Comparison of ENCODE assay signal across 33 cellular contexts in the genomic region with DNA sequence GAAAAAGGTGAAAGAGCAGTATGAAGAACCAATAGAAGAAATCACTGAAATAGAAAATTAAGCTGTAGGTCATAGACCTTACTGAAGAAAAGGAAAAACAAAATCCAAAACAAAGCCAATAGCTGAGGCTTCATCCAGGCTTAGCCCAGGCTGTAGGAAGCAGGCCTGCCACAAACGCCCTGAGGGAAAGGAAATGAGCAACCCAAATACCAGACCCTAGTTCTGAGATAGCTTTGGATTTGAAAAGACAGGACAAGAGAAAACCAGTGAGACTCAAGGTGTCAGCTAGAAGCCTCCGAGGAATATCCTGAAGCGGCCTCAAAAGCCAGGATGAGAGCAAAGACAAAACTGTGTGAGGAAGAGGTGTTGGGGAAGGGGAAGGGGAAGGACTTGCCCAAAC.
DNase-seq lines count a peak whose midpoint lies in the region; ATAC-seq and TF ChIP-seq lines count a peak whose summit lies in the region.
"Had no signal": no experiment of that assay in that cellular context is flagged by ENCODE, and none has a peak within 500 bp of the region (broad histone marks: within the 10 kb centered on the region; RNA-seq: fewer than 3 reads in every experiment).

No MANE protein-coding gene starts in this region.

- no peak overlapping the region for H2AFZ ChIP-seq in trophoblast cell (ENCODE audit: insufficient read depth, low read length, poor library complexity)
- H2AFZ ChIP-seq: PC-9 had no signal

- no peak overlapping the region for H3K9ac ChIP-seq in trophoblast cell (ENCODE audit: low read length)

- H3K27me3 Mint-ChIP-seq in endothelial cell (ENCODE audit: unreplicated experiment): peaks cover 5% of the 10 kb centered on the region
- H3K27me3 Mint-ChIP-seq: stimulated activated naive CD8-positive, alpha-beta T cell treated with anti-CD3 and anti-CD28 coated beads, Interleukin-15, amount 100 ng/mL, for 72 hours had no signal

- peak overlapping the region; percentile 30 for H2BK120ac ChIP-seq in trophoblast cell (ENCODE audit: insufficient read depth, low read length, poor library complexity)

- H3K4me3 ChIP-seq in trophoblast cell (ENCODE audit: low read depth, low read length): no peak overlapping the region
- no peak overlapping the region for H3K4me3 ChIP-seq in left ventricle myocardium inferior
- H3K4me3 ChIP-seq: esophagus muscularis mucosa, ovary, PC-9, skin epidermis, thyroid gland had no signal

- peak overlapping the region; percentile 46 for H4K8ac ChIP-seq in trophoblast cell (ENCODE audit: low read depth, low read length)

- H3K27ac ChIP-seq in trophoblast cell (ENCODE audit: low read depth, low read length) (peak overlapping the region; percentile 54), left ventricle myocardium inferior (replicated peaks) (no peak overlapping the region)
- H3K27ac ChIP-seq: esophagus muscularis mucosa, ovary, PC-9, skin epidermis, thyroid gland had no signal

- no peak overlapping the region for H3K23ac ChIP-seq in trophoblast cell (ENCODE audit: low read length)

- H3K4me1 Mint-ChIP-seq in endothelial cell (ENCODE audit: unreplicated experiment): peaks cover 18% of the 10 kb centered on the region
- H3K4me1 Mint-ChIP-seq: activated naive CD4-positive, alpha-beta T cell treated with anti-CD3 and anti-CD28 coated beads, Interleukin-2, amount 10 ng/mL, durations not matched to agents 7 days and 5 days; natural killer cell; stimulated activated naive CD8-positive, alpha-beta T cell treated with anti-CD3 and anti-CD28 coated beads, Interleukin-15, amount 100 ng/mL, for 72 hours had no signal

- peak overlapping the region; percentile 80 for H3K4me3 Mint-ChIP-seq in endothelial cell (ENCODE audit: unreplicated experiment)
- H3K4me3 Mint-ChIP-seq: activated naive CD4-positive, alpha-beta T cell treated with anti-CD3 and anti-CD28 coated beads, Interleukin-2, amount 10 ng/mL, durations not matched to agents 7 days and 5 days; activated T-helper 1 cell treated with anti-CD3 and anti-CD28 coated beads, Interleukin-12 subunit alpha, Interleukin-12 subunit beta, Interleukin-2, Interleukin-4 antibody, amounts not matched to agents 30 ng/mL and 10 ng/mL and 1 ng/mL, durations not matched to agents 14 hours and 24 hours and 36 hours; natural killer cell; stimulated activated naive CD8-positive, alpha-beta T cell treated with anti-CD3 and anti-CD28 coated beads, Interleukin-15, amount 100 ng/mL, for 72 hours had no signal

- no peak for ATAC-seq in left ventricle myocardium superior
- ATAC-seq: natural killer cell; stimulated activated naive CD8-positive, alpha-beta T cell treated with anti-CD3 and anti-CD28 coated beads, Interleukin-15, amount 100 ng/mL, for 72 hours had no signal

- DNase-seq in ELR (ENCODE audit: low read depth) (peak; percentile 82), M059J (ENCODE audit: low read depth) (peak; percentile 77), endothelial cell (ENCODE audit: low spot score) (no peak), trophoblast cell (peak in 1 of 2 donors; percentile 38), left ventricle myocardium inferior (no peak), Ammon's horn (ENCODE audit: low spot score) (no peak), left ventricle myocardium superior (no peak)
- DNase-seq: activated CD4-positive, alpha-beta T cell treated with anti-CD3 and anti-CD28 coated beads, Interleukin-2, amount 50 U/mL, for 4 hours; activated CD4-positive, CD25-positive, alpha-beta regulatory T cell; activated CD8-positive, alpha-beta memory T cell treated with anti-CD3 and anti-CD28 coated beads, Interleukin-2, amount 50 U/mL, for 4 hours; activated naive CD4-positive, alpha-beta T cell treated with anti-CD3 and anti-CD28 coated beads, Interleukin-2, amount 10 ng/mL, durations not matched to agents 7 days and 5 days; amniotic stem cell; DMS153; effector memory CD4-positive, alpha-beta T cell; GDM1; HCEC 1CT; hippocampal formation; natural killer cell; NCI-H1105; NCI-H2029; NCI-H526; NK-92 treated with Interleukin-12 subunit alpha and Interleukin-12 subunit beta, amount 100 ng/mL, for 24 hours; ovary; PC-9; retina; SHP77; stimulated activated CD8-positive, alpha-beta memory T cell treated with anti-CD3 and anti-CD28 coated beads, Interleukin-4, amount 100 ng/mL, for 48 hours; stimulated activated naive CD8-positive, alpha-beta T cell treated with anti-CD3 and anti-CD28 coated beads, Interleukin-15, amount 100 ng/mL, for 72 hours; SW 1271; thyroid gland had no signal

- H3K4me1 ChIP-seq in trophoblast cell (ENCODE audit: control insufficient read depth in 1 of 2, insufficient read depth in 2 of 2, low read length in 2 of 2) (peaks cover 6 to 16% of the 10 kb centered on the region in 2 experiments), left ventricle myocardium inferior (peaks cover 16% of the 10 kb centered on the region)
- H3K4me1 ChIP-seq: thyroid gland had no signal

- H3K9me3 Mint-ChIP-seq in endothelial cell (ENCODE audit: unreplicated experiment): no peaks in the 10 kb centered on the region
- H3K9me3 Mint-ChIP-seq: activated naive CD4-positive, alpha-beta T cell treated with anti-CD3 and anti-CD28 coated beads, Interleukin-2, amount 10 ng/mL, durations not matched to agents 7 days and 5 days; activated T-helper 1 cell treated with anti-CD3 and anti-CD28 coated beads, Interleukin-12 subunit alpha, Interleukin-12 subunit beta, Interleukin-2, Interleukin-4 antibody, amounts not matched to agents 30 ng/mL and 10 ng/mL and 1 ng/mL, durations not matched to agents 14 hours and 24 hours and 36 hours; natural killer cell; stimulated activated naive CD8-positive, alpha-beta T cell treated with anti-CD3 and anti-CD28 coated beads, Interleukin-15, amount 100 ng/mL, for 72 hours had no signal

- H3K27me3 ChIP-seq in trophoblast cell (ENCODE audit: insufficient read depth, low read length) (no peaks in the 10 kb centered on the region), left ventricle myocardium inferior (ENCODE audit: low read depth) (no peaks in the 10 kb centered on the region)
- H3K27me3 ChIP-seq: esophagus muscularis mucosa, ovary, thyroid gland had no signal

- peak overlapping the region; percentile 25 for H2BK5ac ChIP-seq in trophoblast cell (ENCODE audit: low read depth, low read length, poor library complexity)

- peaks cover 6% of the 10 kb centered on the region for H3K79me1 ChIP-seq in trophoblast cell (ENCODE audit: low read length)

- no CpG with 5 or more reads among the region's 3 CpGs for WGBS in trophoblast cell (ENCODE audit: extremely low coverage, insufficient coverage, insufficient read length)

- H4K12ac ChIP-seq in trophoblast cell (ENCODE audit: low read depth, low read length): no peak overlapping the region

- H2AK5ac ChIP-seq in trophoblast cell (ENCODE audit: low read length): no peak overlapping the region

- H3K9me3 ChIP-seq in trophoblast cell (ENCODE audit: insufficient read depth, low read depth, low read length) (no peaks in the 10 kb centered on the region), left ventricle myocardium inferior (replicated peaks) (no peaks in the 10 kb centered on the region)
- H3K9me3 ChIP-seq: esophagus muscularis mucosa, ovary, thyroid gland had no signal

- no peak overlapping the region for H4K91ac ChIP-seq in trophoblast cell (ENCODE audit: low read depth, low read length)

- no peaks in the 10 kb centered on the region for H3K79me2 ChIP-seq in trophoblast cell (ENCODE audit: control insufficient read depth, insufficient read depth, low read length, poor library complexity)

- H3K14ac ChIP-seq in trophoblast cell (ENCODE audit: low read length): no peak overlapping the region

- no peak overlapping the region for H3K4ac ChIP-seq in trophoblast cell (ENCODE audit: low read depth, low read length)

- peak overlapping the region; percentile 59 for H2BK12ac ChIP-seq in trophoblast cell (ENCODE audit: low read length)

- intact Hi-C loops in left ventricle myocardium inferior (cut with micrococcal nuclease): no loop called here
- intact Hi-C loops in left ventricle myocardium superior (cut with micrococcal nuclease): loop anchor here (10.0 kb wide), 1 partner anchor 83 kb away; the partner anchor contains the start of gene FERMT2

- TF ChIP-seq CTCF in endothelial cell (IDR thresholded peaks at IDR 0.05; ENCODE audit: unreplicated experiment): no peak
- TF ChIP-seq CTCF in left ventricle myocardium inferior (IDR thresholded peaks at IDR 0.05; ENCODE audit: borderline replicate concordance): no peak

- H3K36me3 ChIP-seq in trophoblast cell (ENCODE audit: control insufficient read depth in 1 of 2, insufficient read depth in 2 of 2, low read length in 2 of 2) (peaks cover 14 to 27% of the 10 kb centered on the region in 2 experiments), left ventricle myocardium inferior (peaks cover 93% of the 10 kb centered on the region)
- H3K36me3 ChIP-seq: ovary had no signal

- H3K4me2 ChIP-seq in trophoblast cell (ENCODE audit: low read length): peak overlapping the region; percentile 16
- H3K4me2 ChIP-seq: PC-9 had no signal

- H3K36me3 Mint-ChIP-seq in endothelial cell (ENCODE audit: low read depth, unreplicated experiment): peaks cover 31% of the 10 kb centered on the region
- H3K36me3 Mint-ChIP-seq: activated naive CD4-positive, alpha-beta T cell treated with anti-CD3 and anti-CD28 coated beads, Interleukin-2, amount 10 ng/mL, durations not matched to agents 7 days and 5 days; natural killer cell had no signal

- peak overlapping the region; percentile 45 for H3K27ac Mint-ChIP-seq in endothelial cell (ENCODE audit: unreplicated experiment)
- H3K27ac Mint-ChIP-seq: activated naive CD4-positive, alpha-beta T cell treated with anti-CD3 and anti-CD28 coated beads, Interleukin-2, amount 10 ng/mL, durations not matched to agents 7 days and 5 days; natural killer cell; stimulated activated naive CD8-positive, alpha-beta T cell treated with anti-CD3 and anti-CD28 coated beads, Interleukin-15, amount 100 ng/mL, for 72 hours had no signal

- peak overlapping the region; percentile 29 for H3K18ac ChIP-seq in trophoblast cell (ENCODE audit: low read length)

Comparison
In these comparisons a context has a peak if more than half of its experiments do, and no peak if none do; other contexts are left out.
1. DNase-seq: peak in ELR (single experiment) and M059J (single experiment); none in endothelial cell (single experiment), left ventricle myocardium inferior (single experiment), Ammon's horn (single experiment) and left ventricle myocardium superior (single experiment).